ENCODE assay signal across 11 cellular contexts in the genomic region with DNA sequence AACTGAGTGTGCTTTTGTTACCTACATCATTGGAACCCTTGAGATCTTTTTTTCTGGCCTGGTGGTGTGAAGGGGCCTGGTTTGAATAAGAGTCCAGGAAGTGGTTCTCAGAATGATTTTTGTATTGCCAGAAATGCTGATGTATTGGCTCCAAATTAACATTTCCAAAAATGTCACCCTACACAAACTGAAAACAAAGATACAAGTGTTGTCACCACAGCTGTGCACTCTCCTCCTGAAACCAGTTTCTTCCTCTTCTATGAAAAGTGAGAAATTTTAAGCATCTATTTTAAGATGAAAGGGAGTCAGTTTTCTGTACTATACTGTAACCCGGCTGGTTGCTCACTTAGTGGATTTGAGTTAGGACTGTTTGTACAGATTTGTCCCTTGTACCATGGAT.
A peak's percentile ranks its signal among the peaks of the same experiment; 100 is the strongest.
DNase-seq lines count a peak whose midpoint lies in the region; ATAC-seq, FAIRE-seq and TF ChIP-seq lines count a peak whose summit lies in the region.
"Had no signal": no experiment of that assay in that cellular context is flagged by ENCODE, and none has a peak within 500 bp of the region (broad histone marks: within the 10 kb centered on the region; RNA-seq: fewer than 3 reads in every experiment).

No MANE protein-coding gene starts in this region.

- H3K4me1 Mint-ChIP-seq in activated CD4-positive, alpha-beta T cell treated with anti-CD3 and anti-CD28 coated beads for 36 hours, result no peaks in the 10 kb centered on the region
- H3K4me1 Mint-ChIP-seq: CD14-positive monocyte, T-cell had no signal

- in situ Hi-C loops in GM13976 (cut with MboI; ENCODE audit: low sequenced_read_pairs, unreplicated experiment), result no loop called here

- DNase-seq in GM13976 (ENCODE audit: low spot score) (peak; percentile 36), NCI-H187 (lab: John Stamatoyannopoulos, UW) (no peak), mesenteric fat pad (ENCODE audit: low spot score) (no peak), RCC 7860 (ENCODE audit: low spot score) (no peak)
- no peak for DNase-seq in activated CD4-positive, alpha-beta T cell treated with anti-CD3 and anti-CD28 coated beads for 36 hours
- DNase-seq: NCI-H526, T-cell had no signal

- no peaks in the 10 kb centered on the region for H3K9me3 Mint-ChIP-seq in activated CD4-positive, alpha-beta T cell treated with anti-CD3 and anti-CD28 coated beads for 36 hours (ENCODE audit: low read depth)

- POLR2A ChIA-PET in activated CD4-positive, alpha-beta T cell treated with anti-CD3 and anti-CD28 coated beads for 36 hours (lab: Charles Lee), result no interaction called here

- H3K27ac Mint-ChIP-seq in activated CD4-positive, alpha-beta T cell treated with anti-CD3 and anti-CD28 coated beads for 36 hours, result no peak overlapping the region
- H3K27ac Mint-ChIP-seq: CD14-positive monocyte, T-cell had no signal

- intact Hi-C loops in activated CD4-positive, alpha-beta T cell treated with anti-CD3 and anti-CD28 coated beads for 36 hours (cut with DNase I, micrococcal nuclease), result no loop called here

- no peak overlapping the region for H3K4me3 Mint-ChIP-seq in activated CD4-positive, alpha-beta T cell treated with anti-CD3 and anti-CD28 coated beads for 36 hours
- H3K4me3 Mint-ChIP-seq: CD14-positive monocyte, T-cell had no signal

- H3K36me3 Mint-ChIP-seq in activated CD4-positive, alpha-beta T cell treated with anti-CD3 and anti-CD28 coated beads for 36 hours (ENCODE audit: low read depth), result no peaks in the 10 kb centered on the region
- H3K36me3 Mint-ChIP-seq: CD14-positive monocyte, T-cell had no signal

- FAIRE-seq in RCC 7860 (lab: Jason Lieb, UNC), result no peak

- H3K27me3 Mint-ChIP-seq in activated CD4-positive, alpha-beta T cell treated with anti-CD3 and anti-CD28 coated beads for 36 hours, result no peaks in the 10 kb centered on the region
- H3K27me3 Mint-ChIP-seq: T-cell had no signal

- ATAC-seq in GM19455 (IDR thresholded peaks at IDR 0.05; ENCODE audit: unreplicated experiment) (peak; percentile 95), HG02885 (IDR thresholded peaks at IDR 0.05; ENCODE audit: poor library complexity, unreplicated experiment) (peak; percentile 94), HG03575 (IDR thresholded peaks at IDR 0.05; ENCODE audit: extremely low read depth, insufficient number of reproducible peaks, low FRiP score, unreplicated experiment) (peak; percentile 96)
- ATAC-seq in activated CD4-positive, alpha-beta T cell treated with anti-CD3 and anti-CD28 coated beads for 36 hours, result no peak
- ATAC-seq: T-cell had no signal

- TF ChIP-seq CTCF in GM13976 (IDR thresholded peaks at IDR 0.05; ENCODE audit: borderline replicate concordance, control extremely low read depth, extremely low read depth, insufficient read depth, missing control alignments), result no peak

- CTCF ChIA-PET in activated CD4-positive, alpha-beta T cell treated with anti-CD3 and anti-CD28 coated beads for 36 hours (lab: Charles Lee), result interaction anchor here (1.2 kb wide), 1 partner anchor 16 kb away, joined by 5 read pairs; no protein-coding TSS in a partner anchor
